ENCODE assay signal across 1 cellular context in the genomic region with DNA sequence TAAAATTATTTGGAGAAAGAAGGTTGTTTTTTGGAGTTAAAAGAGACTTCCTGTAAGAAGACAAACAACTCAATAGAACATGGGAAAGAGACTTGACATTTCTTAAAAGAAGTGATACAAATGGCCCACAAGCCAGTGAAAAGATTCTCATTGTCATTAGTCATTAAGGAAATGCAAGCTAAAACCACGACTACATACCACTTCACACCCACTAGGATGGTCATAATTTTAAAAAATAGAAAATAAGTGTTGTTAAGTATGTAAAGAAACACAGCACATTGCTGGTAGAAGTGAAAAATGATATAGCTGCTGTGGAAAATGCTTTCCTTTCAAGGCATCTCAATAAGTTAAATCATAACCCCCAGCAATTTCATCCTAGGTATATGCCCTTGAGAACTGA.
TF ChIP-seq lines count a peak whose summit lies in the region.

No MANE protein-coding gene starts in this region.

TF ChIP-seq in IMR-90, 13 proteins besides CTCF, POLR2A, EP300 and RAD21:
- TF ChIP-seq CEBPB (IDR thresholded peaks at IDR 0.05; ENCODE audit: low read depth, low read length) (no peak), BHLHE40 (IDR thresholded peaks at IDR 0.05; ENCODE audit: low read depth, low read length) (no peak), MAFK (IDR thresholded peaks at IDR 0.05; ENCODE audit: low read depth, low read length) (no peak), RCOR1 (IDR thresholded peaks at IDR 0.05; ENCODE audit: insufficient replicate concordance, low read length) (no peak), CHD1 (IDR thresholded peaks at IDR 0.05; ENCODE audit: low read depth, low read length) (no peak), SMC3 (IDR thresholded peaks at IDR 0.05; ENCODE audit: low read depth, low read length) (no peak), RFX5 (IDR thresholded peaks at IDR 0.05; ENCODE audit: low read depth, low read length) (no peak), MXI1 (IDR thresholded peaks at IDR 0.05; ENCODE audit: borderline replicate concordance, low read depth, low read length) (no peak), FOS (IDR thresholded peaks at IDR 0.05; ENCODE audit: low read depth, low read length) (no peak), MAZ (IDR thresholded peaks at IDR 0.05; ENCODE audit: borderline replicate concordance, low read depth, low read length) (no peak), NFE2L2 (IDR thresholded peaks at IDR 0.05; ENCODE audit: low read depth, low read length) (no peak)
- TF ChIP-seq, protein P1, sequence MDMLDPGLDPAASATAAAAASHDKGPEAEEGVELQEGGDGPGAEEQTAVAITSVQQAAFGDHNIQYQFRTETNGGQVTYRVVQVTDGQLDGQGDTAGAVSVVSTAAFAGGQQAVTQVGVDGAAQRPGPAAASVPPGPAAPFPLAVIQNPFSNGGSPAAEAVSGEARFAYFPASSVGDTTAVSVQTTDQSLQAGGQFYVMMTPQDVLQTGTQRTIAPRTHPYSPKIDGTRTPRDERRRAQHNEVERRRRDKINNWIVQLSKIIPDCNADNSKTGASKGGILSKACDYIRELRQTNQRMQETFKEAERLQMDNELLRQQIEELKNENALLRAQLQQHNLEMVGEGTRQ (IDR thresholded peaks at IDR 0.05; ENCODE audit: low read depth, low read length) = no peak
- TF ChIP-seq, protein P2, sequence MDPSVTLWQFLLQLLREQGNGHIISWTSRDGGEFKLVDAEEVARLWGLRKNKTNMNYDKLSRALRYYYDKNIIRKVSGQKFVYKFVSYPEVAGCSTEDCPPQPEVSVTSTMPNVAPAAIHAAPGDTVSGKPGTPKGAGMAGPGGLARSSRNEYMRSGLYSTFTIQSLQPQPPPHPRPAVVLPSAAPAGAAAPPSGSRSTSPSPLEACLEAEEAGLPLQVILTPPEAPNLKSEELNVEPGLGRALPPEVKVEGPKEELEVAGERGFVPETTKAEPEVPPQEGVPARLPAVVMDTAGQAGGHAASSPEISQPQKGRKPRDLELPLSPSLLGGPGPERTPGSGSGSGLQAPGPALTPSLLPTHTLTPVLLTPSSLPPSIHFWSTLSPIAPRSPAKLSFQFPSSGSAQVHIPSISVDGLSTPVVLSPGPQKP (IDR thresholded peaks at IDR 0.05; ENCODE audit: borderline replicate concordance, low read depth, low read length) = no peak
